ENCODE assay signal across 9 cellular contexts in the genomic region with DNA sequence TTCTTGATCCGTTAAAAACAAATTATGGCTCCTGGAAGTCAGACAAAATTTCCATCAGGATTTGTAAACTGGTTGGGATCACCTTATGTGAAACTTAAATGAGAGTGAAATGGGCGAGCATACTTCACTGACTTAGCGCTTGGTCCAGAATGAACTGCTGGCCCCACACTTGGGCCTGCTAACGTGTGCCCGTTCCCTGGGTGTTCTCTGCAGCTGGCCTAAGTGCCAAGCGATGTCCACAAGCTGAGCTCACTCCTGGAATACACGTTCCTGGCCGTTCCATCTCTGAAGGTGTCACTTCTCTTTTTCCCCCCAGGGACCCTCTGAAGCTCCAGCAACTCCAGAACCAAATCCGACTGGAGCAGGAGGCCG.
DNase-seq lines count a peak whose midpoint lies in the region; ATAC-seq and TF ChIP-seq lines count a peak whose summit lies in the region.
"Had no signal": no experiment of that assay in that cellular context is flagged by ENCODE, and none has a peak within 500 bp of the region (broad histone marks: within the 10 kb centered on the region; RNA-seq: fewer than 3 reads in every experiment).

No MANE protein-coding gene starts in this region.

- no peaks in the 10 kb centered on the region for H3K27me3 ChIP-seq in mucosa of rectum (ENCODE audit: control insufficient read depth in 2 of 2, insufficient read depth in 2 of 2, low read length in 2 of 2)
- peaks cover 0 to 10% (median 0%) of the 10 kb centered on the region in 4 donors for H3K27me3 ChIP-seq in upper lobe of left lung

- no peak for DNase-seq in activated naive CD4-positive, alpha-beta T cell treated with anti-CD3 and anti-CD28 coated beads for 36 hours
- DNase-seq in activated naive CD4-positive, alpha-beta T cell treated with anti-CD3 and anti-CD28 coated beads, Interleukin-2, amount 50 U/mL, for 16 hours = no peak
- DNase-seq in dermis blood vessel endothelial cell = peak; percentile 10
- DNase-seq in upper lobe of left lung = no peak
- DNase-seq in GM13976 (ENCODE audit: low spot score) = no peak
- no peak for DNase-seq in NCI-H524 treated with DMSO at 0.1 percent for 48 hours (lab: John Stamatoyannopoulos, UW)

- H3K27ac ChIP-seq in mucosa of rectum (ENCODE audit: low read depth in 2 of 2, low read length in 2 of 2) = peak overlapping the region in 1 of 2 donors; percentile 31
- peak overlapping the region; percentile 48 to 84 (median 72) for H3K27ac ChIP-seq in upper lobe of left lung

- peak overlapping the region; percentile 43 to 45 for H3K4me3 ChIP-seq in mucosa of rectum (ENCODE audit: low read length in 2 of 2)
- peak overlapping the region in 3 of 4 donors; percentile 52 to 60 (median 56) for H3K4me3 ChIP-seq in upper lobe of left lung

- peaks cover 73% of the 10 kb centered on the region for H3K27me3 Mint-ChIP-seq in activated naive CD4-positive, alpha-beta T cell treated with anti-CD3 and anti-CD28 coated beads for 36 hours (ENCODE audit: low read depth)

- TF ChIP-seq POLR2A in upper lobe of left lung (IDR thresholded peaks at IDR 0.05) = no peak

- H3K4me1 Mint-ChIP-seq in activated naive CD4-positive, alpha-beta T cell treated with anti-CD3 and anti-CD28 coated beads for 36 hours (ENCODE audit: low read depth) = peaks cover 6% of the 10 kb centered on the region

- H3K9me3 ChIP-seq in mucosa of rectum (ENCODE audit: control insufficient read depth in 2 of 2, low read length in 2 of 2) = no peaks in the 10 kb centered on the region
- H3K9me3 ChIP-seq in upper lobe of left lung = no peaks in the 10 kb centered on the region

- TF ChIP-seq CTCF in upper lobe of left lung (IDR thresholded peaks at IDR 0.05) = no peak
- TF ChIP-seq CTCF in GM13976 (IDR thresholded peaks at IDR 0.05; ENCODE audit: borderline replicate concordance, control extremely low read depth, extremely low read depth, insufficient read depth, missing control alignments) = no peak

- H3K36me3 ChIP-seq in mucosa of rectum (ENCODE audit: control insufficient read depth in 2 of 2, insufficient read depth in 2 of 2, low read length in 2 of 2) = no peaks in the 10 kb centered on the region
- H3K36me3 ChIP-seq in upper lobe of left lung = peaks cover 0 to 2% (median 0%) of the 10 kb centered on the region in 4 donors

- CTCF ChIA-PET in activated naive CD4-positive, alpha-beta T cell treated with anti-CD3 and anti-CD28 coated beads for 36 hours (lab: Charles Lee) = no interaction called here

- H3K27ac Mint-ChIP-seq in activated naive CD4-positive, alpha-beta T cell treated with anti-CD3 and anti-CD28 coated beads for 36 hours = no peak overlapping the region
- H3K27ac Mint-ChIP-seq: CD4-positive, CD25-positive, alpha-beta regulatory T cell had no signal

- H3K9me3 Mint-ChIP-seq in activated naive CD4-positive, alpha-beta T cell treated with anti-CD3 and anti-CD28 coated beads for 36 hours = no peaks in the 10 kb centered on the region
- H3K9me3 Mint-ChIP-seq: CD4-positive, CD25-positive, alpha-beta regulatory T cell had no signal

- H3K4me1 ChIP-seq in mucosa of rectum (ENCODE audit: control insufficient read depth in 2 of 2, insufficient read depth in 2 of 2, low read length in 2 of 2) = peaks cover 0 to 7% of the 10 kb centered on the region in 2 donors
- peaks cover 11 to 25% (median 19%) of the 10 kb centered on the region in 4 donors for H3K4me1 ChIP-seq in upper lobe of left lung

- ATAC-seq in upper lobe of left lung (ENCODE audit: low FRiP score in 2 of 2) = peak in 1 of 2 donors; percentile 22
- ATAC-seq in GM21723 (IDR thresholded peaks at IDR 0.05; ENCODE audit: unreplicated experiment) = no peak

- peaks cover 2% of the 10 kb centered on the region for H3K36me3 Mint-ChIP-seq in activated naive CD4-positive, alpha-beta T cell treated with anti-CD3 and anti-CD28 coated beads for 36 hours (ENCODE audit: low read depth)

- no peak overlapping the region for H3K9ac ChIP-seq in mucosa of rectum (ENCODE audit: low read depth in 1 of 2, low read length in 2 of 2)

- WGBS in upper lobe of left lung, 2 donors = 33 to 80% methylated on average over 6 to 10 of the region's 10 CpGs

- no peak for TF ChIP-seq EP300 in upper lobe of left lung (IDR thresholded peaks at IDR 0.05)

- H3K4me3 Mint-ChIP-seq in activated naive CD4-positive, alpha-beta T cell treated with anti-CD3 and anti-CD28 coated beads for 36 hours = peak overlapping the region; percentile 36

- intact Hi-C loops in activated naive CD4-positive, alpha-beta T cell treated with anti-CD3 and anti-CD28 coated beads for 36 hours (cut with micrococcal nuclease) = no loop called here

- in situ Hi-C loops in GM13976 (cut with MboI; ENCODE audit: low sequenced_read_pairs, unreplicated experiment) = no loop called here
